37 cellular contexts compared by ENCODE assay signal in the genomic region with DNA sequence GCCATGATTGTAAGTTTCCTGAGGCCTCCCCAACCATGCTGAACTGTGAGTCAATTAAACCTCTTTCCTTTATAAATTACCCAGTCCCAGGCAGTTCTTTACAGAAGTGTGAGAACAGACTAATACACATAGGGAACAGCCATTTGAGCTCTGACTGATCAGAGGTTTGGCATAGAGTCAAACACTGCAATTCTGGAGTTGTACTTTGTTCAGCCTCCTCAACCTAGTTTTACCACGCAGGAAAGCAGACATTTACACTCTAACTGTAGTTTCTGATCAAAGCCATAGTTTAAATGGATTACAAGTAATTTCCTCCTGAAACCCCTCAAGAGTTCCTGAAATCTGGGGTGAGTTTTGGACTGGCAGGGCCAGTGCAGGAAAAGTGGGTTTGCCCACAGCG.
"Had no signal": no experiment of that assay in that cellular context is flagged by ENCODE, and none has a peak within 500 bp of the region (broad histone marks: within the 10 kb centered on the region; RNA-seq: fewer than 3 reads in every experiment).

No MANE protein-coding gene starts in this region.

- H3K4me3 ChIP-seq: adrenal gland, ascending aorta, cardiac muscle cell had no signal

- H3K4me3 Mint-ChIP-seq: activated B cell treated with CpG ODN at 0.5 μM for 24 hours; activated CD4-positive, alpha-beta memory T cell treated with anti-CD3 and anti-CD28 coated beads for 36 hours; activated CD4-positive, alpha-beta T cell treated with anti-CD3 and anti-CD28 coated beads, Interleukin-2, amount 10 ng/mL, durations not matched to agents 24 days and 14 days; activated CD8-positive, alpha-beta T cell treated with anti-CD3 and anti-CD28 coated beads for 36 hours; activated naive CD4-positive, alpha-beta T cell treated with anti-CD3 and anti-CD28 coated beads for 36 hours; activated naive CD8-positive, alpha-beta T cell treated with anti-CD3 and anti-CD28 coated beads for 36 hours; activated T-cell treated with anti-CD3 and anti-CD28 coated beads, Interleukin-2, amount 50 U/mL, for 4 hours; activated T-cell treated with anti-CD3 and anti-CD28 coated beads, Interleukin-2, amount 50 U/mL, for 72 hours; activated T-helper 1 cell treated with anti-CD3 and anti-CD28 coated beads, Interleukin-12 subunit alpha, Interleukin-12 subunit beta, Interleukin-2, Interleukin-4 antibody, amounts not matched to agents 30 ng/mL and 10 ng/mL and 1 ng/mL, durations not matched to agents 14 hours and 24 hours and 36 hours; activated T-helper 17 cell treated with anti-CD3 and anti-CD28 coated beads, Interleukin-2, amount 50 U/mL, for 72 hours; brain; central memory CD8-positive, alpha-beta T cell; T-helper 1 cell treated with Interleukin-12 subunit alpha and Interleukin-12 subunit beta and Interleukin-4 antibody, amounts not matched to agents 30 μg/mL and 1 μg/mL, for 36 hours; T-helper 2 cell treated with Interferon-gamma antibody and Interleukin-4, amounts not matched to agents 5 μg/mL and 100 μg/mL, for 36 hours had no signal

- DNase-seq: activated B cell treated with CpG ODN at 0.5 μM for 24 hours; activated CD4-positive, alpha-beta memory T cell treated with anti-CD3 and anti-CD28 coated beads for 36 hours; activated CD4-positive, alpha-beta T cell treated with anti-CD3 and anti-CD28 coated beads for 4 hours; activated CD4-positive, alpha-beta T cell treated with anti-CD3 and anti-CD28 coated beads, Interleukin-2, amount 10 ng/mL, durations not matched to agents 24 days and 14 days; activated CD4-positive, alpha-beta T cell treated with anti-CD3 and anti-CD28 coated beads, Interleukin-2, amount 50 U/mL, for 1 hour; activated CD4-positive, alpha-beta T cell treated with anti-CD3 and anti-CD28 coated beads, Interleukin-2, amount 50 U/mL, for 4 hours; activated CD4-positive, CD25-positive, alpha-beta regulatory T cell treated with anti-CD3 and anti-CD28 coated beads, Interleukin-2, amount 50 U/mL, for 72 hours; activated CD8-positive, alpha-beta memory T cell treated with anti-CD3 and anti-CD28 coated beads, Interleukin-2, amount 50 U/mL, for 4 hours; activated CD8-positive, alpha-beta T cell treated with anti-CD3 and anti-CD28 coated beads for 36 hours; activated effector memory CD4-positive, alpha-beta T cell treated with anti-CD3 and anti-CD28 coated beads, Interleukin-2, amount 50 U/mL, for 16 hours; activated gamma-delta T cell treated with Interleukin-2 at 50 U/mL for 16 hours; activated naive CD4-positive, alpha-beta T cell; activated naive CD4-positive, alpha-beta T cell treated with anti-CD3 and anti-CD28 coated beads for 36 hours; activated naive CD4-positive, alpha-beta T cell treated with anti-CD3 and anti-CD28 coated beads, Interleukin-2, amount 50 U/mL, for 16 hours; activated naive CD8-positive, alpha-beta T cell treated with anti-CD3 and anti-CD28 coated beads for 36 hours; activated T-cell treated with anti-CD3 and anti-CD28 coated beads for 4 hours; activated T-cell treated with anti-CD3 and anti-CD28 coated beads, Interleukin-2, amount 50 U/mL, for 1 hour; activated T-cell treated with anti-CD3 and anti-CD28 coated beads, Interleukin-2, amount 50 U/mL, for 4 hours; activated T-cell treated with anti-CD3 and anti-CD28 coated beads, Interleukin-2, amount 50 U/mL, for 72 hours; adrenal gland; amniotic stem cell; caudate nucleus; SW 1271; T-helper 1 cell; T-helper 2 cell; T-helper 9 cell had no signal

- H3K27me3 ChIP-seq: adrenal gland, ascending aorta, cardiac muscle cell had no signal

- H3K4me1 ChIP-seq: adrenal gland, ascending aorta had no signal

- ATAC-seq: activated CD8-positive, alpha-beta T cell treated with anti-CD3 and anti-CD28 coated beads for 36 hours; activated naive CD4-positive, alpha-beta T cell treated with anti-CD3 and anti-CD28 coated beads, Interleukin-2, amount 50 U/mL, for 72 hours; activated T-cell treated with anti-CD3 and anti-CD28 coated beads, Interleukin-2, amount 50 U/mL, for 4 hours; activated T-cell treated with anti-CD3 and anti-CD28 coated beads, Interleukin-2, amount 50 U/mL, for 72 hours; activated T-helper 17 cell treated with anti-CD3 and anti-CD28 coated beads, Interleukin-2, amount 50 U/mL, for 72 hours had no signal

- H3K27ac Mint-ChIP-seq: activated B cell treated with CpG ODN at 0.5 μM for 24 hours; activated CD4-positive, alpha-beta memory T cell treated with anti-CD3 and anti-CD28 coated beads for 36 hours; activated CD4-positive, alpha-beta T cell treated with anti-CD3 and anti-CD28 coated beads, Interleukin-2, amount 10 ng/mL, durations not matched to agents 24 days and 14 days; activated CD8-positive, alpha-beta T cell treated with anti-CD3 and anti-CD28 coated beads for 36 hours; activated naive CD4-positive, alpha-beta T cell treated with anti-CD3 and anti-CD28 coated beads for 36 hours; activated naive CD4-positive, alpha-beta T cell treated with anti-CD3 and anti-CD28 coated beads, Interleukin-2, amount 50 U/mL, for 72 hours; activated naive CD8-positive, alpha-beta T cell treated with anti-CD3 and anti-CD28 coated beads for 36 hours; activated T-cell treated with anti-CD3 and anti-CD28 coated beads, Interleukin-2, amount 50 U/mL, for 72 hours; activated T-helper 1 cell treated with anti-CD3 and anti-CD28 coated beads, Interleukin-12 subunit alpha, Interleukin-12 subunit beta, Interleukin-2, Interleukin-4 antibody, amounts not matched to agents 30 ng/mL and 10 ng/mL and 1 ng/mL, durations not matched to agents 14 hours and 24 hours and 36 hours; activated T-helper 17 cell treated with anti-CD3 and anti-CD28 coated beads, Interleukin-2, amount 50 U/mL, for 72 hours; brain; T-helper 1 cell treated with Interleukin-12 subunit alpha and Interleukin-12 subunit beta and Interleukin-4 antibody, amounts not matched to agents 30 μg/mL and 1 μg/mL, for 36 hours; T-helper 2 cell treated with Interferon-gamma antibody and Interleukin-4, amounts not matched to agents 5 μg/mL and 100 μg/mL, for 36 hours had no signal

- H3K36me3 Mint-ChIP-seq: activated CD4-positive, alpha-beta memory T cell treated with anti-CD3 and anti-CD28 coated beads for 36 hours; activated naive CD4-positive, alpha-beta T cell treated with anti-CD3 and anti-CD28 coated beads, Interleukin-2, amount 50 U/mL, for 72 hours; activated naive CD8-positive, alpha-beta T cell treated with anti-CD3 and anti-CD28 coated beads for 36 hours; brain had no signal

- FAIRE-seq: TTC549 had no signal

- H3K9me3 Mint-ChIP-seq: activated CD4-positive, alpha-beta memory T cell treated with anti-CD3 and anti-CD28 coated beads for 36 hours; activated naive CD8-positive, alpha-beta T cell treated with anti-CD3 and anti-CD28 coated beads for 36 hours; activated T-helper 1 cell treated with anti-CD3 and anti-CD28 coated beads, Interleukin-12 subunit alpha, Interleukin-12 subunit beta, Interleukin-2, Interleukin-4 antibody, amounts not matched to agents 30 ng/mL and 10 ng/mL and 1 ng/mL, durations not matched to agents 14 hours and 24 hours and 36 hours; brain; T-helper 2 cell treated with Interferon-gamma antibody and Interleukin-4, amounts not matched to agents 5 μg/mL and 100 μg/mL, for 36 hours had no signal

- H3K9me3 ChIP-seq: adrenal gland, ascending aorta had no signal

- H3K27ac ChIP-seq: adrenal gland, ascending aorta, cardiac muscle cell, VCaP had no signal

- H3K4me1 Mint-ChIP-seq: activated B cell treated with CpG ODN at 0.5 μM for 24 hours; activated naive CD8-positive, alpha-beta T cell treated with anti-CD3 and anti-CD28 coated beads for 36 hours; activated T-helper 17 cell treated with anti-CD3 and anti-CD28 coated beads, Interleukin-2, amount 50 U/mL, for 72 hours; central memory CD8-positive, alpha-beta T cell had no signal

- H3K27me3 Mint-ChIP-seq: activated B cell treated with CpG ODN at 0.5 μM for 24 hours had no signal

- H3K36me3 ChIP-seq: adrenal gland, ascending aorta, cardiac muscle cell had no signal
